30 cellular contexts compared by ENCODE assay signal in genomic region chr3:80788914-80789313, GRCh38.
"Had no signal": no experiment of that assay in that cellular context is flagged by ENCODE, and none has a peak within 500 bp of the region (broad histone marks: within the 10 kb centered on the region; RNA-seq: fewer than 3 reads in every experiment).

No MANE protein-coding gene starts in this region.

- H3K4me1 ChIP-seq: adrenal gland, body of pancreas, colonic mucosa, esophagus squamous epithelium had no signal

- H3K27me3 Mint-ChIP-seq: activated CD4-positive, alpha-beta memory T cell treated with anti-CD3 and anti-CD28 coated beads, Interleukin-2, amount 10 ng/mL, durations not matched to agents 7 days and 5 days; activated CD4-positive, alpha-beta T cell treated with anti-CD3 and anti-CD28 coated beads, Interleukin-2, amount 10 ng/mL, durations not matched to agents 7 days and 5 days; activated naive CD4-positive, alpha-beta T cell treated with anti-CD3 and anti-CD28 coated beads, Interleukin-2, amount 50 U/mL, for 24 hours; activated naive CD8-positive, alpha-beta T cell treated with anti-CD3 and anti-CD28 coated beads for 36 hours; activated naive CD8-positive, alpha-beta T cell treated with anti-CD3 and anti-CD28 coated beads, Interleukin-2, amount 50 U/mL, for 24 hours; activated T-cell treated with anti-CD3 and anti-CD28 coated beads, Interleukin-2, amount 50 U/mL, for 24 hours; T-cell had no signal

- H3K27ac Mint-ChIP-seq: activated CD4-positive, alpha-beta memory T cell treated with anti-CD3 and anti-CD28 coated beads, Interleukin-2, amount 10 ng/mL, durations not matched to agents 7 days and 5 days; activated CD4-positive, alpha-beta T cell treated with anti-CD3 and anti-CD28 coated beads, Interleukin-2, amount 10 ng/mL, durations not matched to agents 7 days and 5 days; activated naive CD4-positive, alpha-beta T cell treated with anti-CD3 and anti-CD28 coated beads, Interleukin-2, amount 50 U/mL, for 24 hours; activated naive CD8-positive, alpha-beta T cell treated with anti-CD3 and anti-CD28 coated beads for 36 hours; activated naive CD8-positive, alpha-beta T cell treated with anti-CD3 and anti-CD28 coated beads, Interleukin-2, amount 50 U/mL, for 24 hours; activated T-cell treated with anti-CD3 and anti-CD28 coated beads, Interleukin-2, amount 50 U/mL, for 24 hours; activated T-cell treated with anti-CD3 and anti-CD28 coated beads, Interleukin-2, amount 50 U/mL, for 72 hours; T-cell; T-helper 1 cell treated with Interleukin-12 subunit alpha and Interleukin-12 subunit beta and Interleukin-4 antibody, amounts not matched to agents 30 μg/mL and 1 μg/mL, for 36 hours had no signal

- H3K4me3 Mint-ChIP-seq: activated CD4-positive, alpha-beta memory T cell treated with anti-CD3 and anti-CD28 coated beads, Interleukin-2, amount 10 ng/mL, durations not matched to agents 7 days and 5 days; activated CD4-positive, alpha-beta T cell treated with anti-CD3 and anti-CD28 coated beads, Interleukin-2, amount 10 ng/mL, durations not matched to agents 7 days and 5 days; activated naive CD4-positive, alpha-beta T cell treated with anti-CD3 and anti-CD28 coated beads, Interleukin-2, amount 50 U/mL, for 24 hours; activated naive CD8-positive, alpha-beta T cell treated with anti-CD3 and anti-CD28 coated beads for 36 hours; activated naive CD8-positive, alpha-beta T cell treated with anti-CD3 and anti-CD28 coated beads, Interleukin-2, amount 50 U/mL, for 24 hours; activated T-cell treated with anti-CD3 and anti-CD28 coated beads, Interleukin-2, amount 50 U/mL, for 24 hours; activated T-cell treated with anti-CD3 and anti-CD28 coated beads, Interleukin-2, amount 50 U/mL, for 72 hours; T-cell; T-helper 1 cell treated with Interleukin-12 subunit alpha and Interleukin-12 subunit beta and Interleukin-4 antibody, amounts not matched to agents 30 μg/mL and 1 μg/mL, for 36 hours had no signal

- H3K36me3 Mint-ChIP-seq: activated naive CD4-positive, alpha-beta T cell treated with anti-CD3 and anti-CD28 coated beads, Interleukin-2, amount 50 U/mL, for 24 hours; activated naive CD8-positive, alpha-beta T cell treated with anti-CD3 and anti-CD28 coated beads for 36 hours; T-cell had no signal

- H3K36me3 ChIP-seq: adrenal gland, colonic mucosa, esophagus squamous epithelium had no signal

- H3K27ac ChIP-seq: adrenal gland, body of pancreas, colonic mucosa, epithelial cell of prostate, esophagus squamous epithelium had no signal

- H3K9me3 ChIP-seq: adrenal gland, body of pancreas, colonic mucosa, esophagus squamous epithelium had no signal

- H3K4me3 ChIP-seq: adrenal gland, body of pancreas, colonic mucosa, esophagus squamous epithelium had no signal

- FAIRE-seq: endometrium, endothelial cell of umbilical vein had no signal

- H3K4me1 Mint-ChIP-seq: activated CD4-positive, alpha-beta memory T cell treated with anti-CD3 and anti-CD28 coated beads, Interleukin-2, amount 10 ng/mL, durations not matched to agents 7 days and 5 days; activated CD4-positive, alpha-beta T cell treated with anti-CD3 and anti-CD28 coated beads, Interleukin-2, amount 10 ng/mL, durations not matched to agents 7 days and 5 days; activated naive CD4-positive, alpha-beta T cell treated with anti-CD3 and anti-CD28 coated beads, Interleukin-2, amount 50 U/mL, for 24 hours; activated naive CD8-positive, alpha-beta T cell treated with anti-CD3 and anti-CD28 coated beads for 36 hours; activated naive CD8-positive, alpha-beta T cell treated with anti-CD3 and anti-CD28 coated beads, Interleukin-2, amount 50 U/mL, for 24 hours; T-cell had no signal

- H3K27me3 ChIP-seq: adrenal gland, body of pancreas, colonic mucosa, esophagus squamous epithelium had no signal

- DNase-seq: activated CD4-positive, alpha-beta memory T cell treated with anti-CD3 and anti-CD28 coated beads, Interleukin-2, amount 10 ng/mL, durations not matched to agents 7 days and 5 days; activated CD4-positive, alpha-beta T cell treated with anti-CD3 and anti-CD28 coated beads for 1 hour; activated CD4-positive, alpha-beta T cell treated with anti-CD3 and anti-CD28 coated beads for 4 hours; activated CD4-positive, alpha-beta T cell treated with anti-CD3 and anti-CD28 coated beads, Interleukin-2, amount 10 ng/mL, durations not matched to agents 7 days and 5 days; activated CD4-positive, alpha-beta T cell treated with anti-CD3 and anti-CD28 coated beads, Interleukin-2, amount 50 U/mL, for 4 hours; activated CD8-positive, alpha-beta memory T cell treated with anti-CD3 and anti-CD28 coated beads, Interleukin-2, amount 50 U/mL, for 48 hours; activated gamma-delta T cell; activated naive CD4-positive, alpha-beta T cell; activated naive CD8-positive, alpha-beta T cell treated with anti-CD3 and anti-CD28 coated beads for 36 hours; activated naive CD8-positive, alpha-beta T cell treated with anti-CD3 and anti-CD28 coated beads, Interleukin-2, amount 50 U/mL, for 24 hours; activated T-cell treated with anti-CD3 and anti-CD28 coated beads for 4 hours; activated T-cell treated with anti-CD3 and anti-CD28 coated beads, Interleukin-2, amount 50 U/mL, for 24 hours; activated T-cell treated with anti-CD3 and anti-CD28 coated beads, Interleukin-2, amount 50 U/mL, for 72 hours; adrenal gland; amygdala; aorta; body of pancreas; caudate nucleus; colonic mucosa; effector CD8-positive, alpha-beta T cell; esophagus squamous epithelium; foreskin melanocyte; head of caudate nucleus; T-cell; T1000 had no signal

- ATAC-seq: activated naive CD8-positive, alpha-beta T cell treated with anti-CD3 and anti-CD28 coated beads, Interleukin-2, amount 50 U/mL, for 24 hours; activated T-cell treated with anti-CD3 and anti-CD28 coated beads, Interleukin-2, amount 50 U/mL, for 72 hours; body of pancreas; T-cell had no signal
